Comparison of ENCODE assay signal across 1 cellular context in genomic region chr17:42381898-42382297, GRCh38.
TF ChIP-seq lines count a peak whose summit lies in the region.

No MANE protein-coding gene starts in this region.

TF ChIP-seq in HepG2, 621 proteins besides CTCF, POLR2A, EP300 and RAD21:
- TF ChIP-seq ARID2 (CRISPR knock-in tag; IDR thresholded peaks at IDR 0.05; ENCODE audit: borderline replicate concordance) (no peak), ZUFSP (CRISPR knock-in tag; IDR thresholded peaks at IDR 0.05; ENCODE audit: borderline replicate concordance) (no peak), MZF1 (CRISPR knock-in tag; IDR thresholded peaks at IDR 0.05; ENCODE audit: borderline replicate concordance) (no peak), JDP2 (CRISPR knock-in tag; IDR thresholded peaks at IDR 0.05; ENCODE audit: borderline replicate concordance) (no peak), ZNF609 (CRISPR knock-in tag; IDR thresholded peaks at IDR 0.05; ENCODE audit: borderline replicate concordance) (no peak), RAD51 (IDR thresholded peaks at IDR 0.05; ENCODE audit: borderline replicate concordance) (no peak), NFYB (CRISPR knock-in tag; IDR thresholded peaks at IDR 0.05) (no peak), HMG20B (CRISPR knock-in tag; conservative IDR thresholded peaks at IDR 0.05) (no peak), ZMAT5 (CRISPR knock-in tag; IDR thresholded peaks at IDR 0.05; ENCODE audit: borderline replicate concordance, low read depth) (no peak), U2AF1 (optimal IDR thresholded peaks at IDR 0.05; ENCODE audit: low read depth, low read length) (no peak), ZNF264 (CRISPR knock-in tag; IDR thresholded peaks at IDR 0.05) (no peak), SIX4 (CRISPR knock-in tag; IDR thresholded peaks at IDR 0.05) (no peak)
